2 cellular contexts compared by ENCODE assay signal in the genomic region with DNA sequence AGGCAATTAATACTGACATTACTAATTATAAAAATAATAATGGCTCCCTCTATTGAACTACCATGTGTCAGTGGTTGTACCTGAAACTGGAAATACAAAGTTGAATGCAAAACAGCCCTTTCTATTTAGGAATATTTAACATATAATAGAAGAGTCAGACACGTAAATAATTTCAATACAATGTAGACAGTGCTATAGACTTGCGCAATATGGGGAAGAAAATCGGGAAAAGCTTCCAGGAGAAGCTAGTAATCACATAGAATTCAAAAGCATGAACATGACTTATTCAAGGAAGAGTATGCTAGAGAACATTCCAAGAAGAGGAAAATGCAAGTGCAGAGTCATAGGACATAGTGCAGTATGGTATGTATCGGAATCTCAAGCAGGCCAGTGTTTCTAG.
TF ChIP-seq lines count a peak whose summit lies in the region.

No MANE protein-coding gene starts in this region.

TF ChIP-seq in HepG2, 621 proteins besides CTCF, POLR2A, EP300 and RAD21:
- no peak for TF ChIP-seq ZNF563 (CRISPR knock-in tag; IDR thresholded peaks at IDR 0.05)
- no peak for TF ChIP-seq ADNP (CRISPR knock-in tag; IDR thresholded peaks at IDR 0.05)
- no peak for TF ChIP-seq ZSCAN21 (CRISPR knock-in tag; IDR thresholded peaks at IDR 0.05; ENCODE audit: borderline replicate concordance)
- TF ChIP-seq CEBPB (IDR thresholded peaks at IDR 0.05; ENCODE audit: borderline replicate concordance, low read depth, low read length): peak; percentile 45
- TF ChIP-seq HNF4A (CRISPR knock-in tag; IDR thresholded peaks at IDR 0.05): no peak
- TF ChIP-seq ZBTB7B (CRISPR knock-in tag; IDR thresholded peaks at IDR 0.05): no peak
- TF ChIP-seq, protein P1, sequence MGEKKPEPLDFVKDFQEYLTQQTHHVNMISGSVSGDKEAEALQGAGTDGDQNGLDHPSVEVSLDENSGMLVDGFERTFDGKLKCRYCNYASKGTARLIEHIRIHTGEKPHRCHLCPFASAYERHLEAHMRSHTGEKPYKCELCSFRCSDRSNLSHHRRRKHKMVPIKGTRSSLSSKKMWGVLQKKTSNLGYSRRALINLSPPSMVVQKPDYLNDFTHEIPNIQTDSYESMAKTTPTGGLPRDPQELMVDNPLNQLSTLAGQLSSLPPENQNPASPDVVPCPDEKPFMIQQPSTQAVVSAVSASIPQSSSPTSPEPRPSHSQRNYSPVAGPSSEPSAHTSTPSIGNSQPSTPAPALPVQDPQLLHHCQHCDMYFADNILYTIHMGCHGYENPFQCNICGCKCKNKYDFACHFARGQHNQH (CRISPR knock-in tag; IDR thresholded peaks at IDR 0.05): no peak

TF ChIP-seq in H1, 55 proteins besides CTCF, POLR2A, EP300 and RAD21:
- no peak for TF ChIP-seq EGR1 (IDR thresholded peaks at IDR 0.05; ENCODE audit: borderline replicate concordance, low read depth, low read length)
- TF ChIP-seq CEBPB (IDR thresholded peaks at IDR 0.05; ENCODE audit: low read depth, low read length): peak; percentile 25; the same call in 1 of the 2 replicates
